Comparison of ENCODE assay signal across 1 cellular context in the genomic region with DNA sequence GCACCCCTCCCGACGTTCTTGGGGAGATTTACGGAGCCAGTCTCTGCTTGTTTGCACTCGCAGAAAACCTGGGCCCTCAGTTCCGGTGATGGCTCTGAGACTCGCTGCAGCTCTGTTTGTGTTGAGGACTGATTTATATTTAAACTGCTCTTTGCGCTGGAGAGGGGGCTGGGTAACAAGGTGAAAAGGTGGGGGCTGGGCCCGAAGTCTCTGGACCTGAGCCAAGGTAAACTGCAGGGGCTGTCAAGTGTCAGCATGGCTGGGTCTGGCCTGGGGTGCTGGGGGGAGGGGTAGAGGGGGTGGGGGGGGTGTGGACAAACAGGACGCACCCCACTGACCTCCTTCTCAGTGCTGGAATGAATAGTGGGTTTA.
TF ChIP-seq lines count a peak whose summit lies in the region.

No MANE protein-coding gene starts in this region.

TF ChIP-seq in GM23338, 12 proteins besides CTCF, POLR2A, EP300 and RAD21 (continued from another document):
- TF ChIP-seq, protein P1, sequence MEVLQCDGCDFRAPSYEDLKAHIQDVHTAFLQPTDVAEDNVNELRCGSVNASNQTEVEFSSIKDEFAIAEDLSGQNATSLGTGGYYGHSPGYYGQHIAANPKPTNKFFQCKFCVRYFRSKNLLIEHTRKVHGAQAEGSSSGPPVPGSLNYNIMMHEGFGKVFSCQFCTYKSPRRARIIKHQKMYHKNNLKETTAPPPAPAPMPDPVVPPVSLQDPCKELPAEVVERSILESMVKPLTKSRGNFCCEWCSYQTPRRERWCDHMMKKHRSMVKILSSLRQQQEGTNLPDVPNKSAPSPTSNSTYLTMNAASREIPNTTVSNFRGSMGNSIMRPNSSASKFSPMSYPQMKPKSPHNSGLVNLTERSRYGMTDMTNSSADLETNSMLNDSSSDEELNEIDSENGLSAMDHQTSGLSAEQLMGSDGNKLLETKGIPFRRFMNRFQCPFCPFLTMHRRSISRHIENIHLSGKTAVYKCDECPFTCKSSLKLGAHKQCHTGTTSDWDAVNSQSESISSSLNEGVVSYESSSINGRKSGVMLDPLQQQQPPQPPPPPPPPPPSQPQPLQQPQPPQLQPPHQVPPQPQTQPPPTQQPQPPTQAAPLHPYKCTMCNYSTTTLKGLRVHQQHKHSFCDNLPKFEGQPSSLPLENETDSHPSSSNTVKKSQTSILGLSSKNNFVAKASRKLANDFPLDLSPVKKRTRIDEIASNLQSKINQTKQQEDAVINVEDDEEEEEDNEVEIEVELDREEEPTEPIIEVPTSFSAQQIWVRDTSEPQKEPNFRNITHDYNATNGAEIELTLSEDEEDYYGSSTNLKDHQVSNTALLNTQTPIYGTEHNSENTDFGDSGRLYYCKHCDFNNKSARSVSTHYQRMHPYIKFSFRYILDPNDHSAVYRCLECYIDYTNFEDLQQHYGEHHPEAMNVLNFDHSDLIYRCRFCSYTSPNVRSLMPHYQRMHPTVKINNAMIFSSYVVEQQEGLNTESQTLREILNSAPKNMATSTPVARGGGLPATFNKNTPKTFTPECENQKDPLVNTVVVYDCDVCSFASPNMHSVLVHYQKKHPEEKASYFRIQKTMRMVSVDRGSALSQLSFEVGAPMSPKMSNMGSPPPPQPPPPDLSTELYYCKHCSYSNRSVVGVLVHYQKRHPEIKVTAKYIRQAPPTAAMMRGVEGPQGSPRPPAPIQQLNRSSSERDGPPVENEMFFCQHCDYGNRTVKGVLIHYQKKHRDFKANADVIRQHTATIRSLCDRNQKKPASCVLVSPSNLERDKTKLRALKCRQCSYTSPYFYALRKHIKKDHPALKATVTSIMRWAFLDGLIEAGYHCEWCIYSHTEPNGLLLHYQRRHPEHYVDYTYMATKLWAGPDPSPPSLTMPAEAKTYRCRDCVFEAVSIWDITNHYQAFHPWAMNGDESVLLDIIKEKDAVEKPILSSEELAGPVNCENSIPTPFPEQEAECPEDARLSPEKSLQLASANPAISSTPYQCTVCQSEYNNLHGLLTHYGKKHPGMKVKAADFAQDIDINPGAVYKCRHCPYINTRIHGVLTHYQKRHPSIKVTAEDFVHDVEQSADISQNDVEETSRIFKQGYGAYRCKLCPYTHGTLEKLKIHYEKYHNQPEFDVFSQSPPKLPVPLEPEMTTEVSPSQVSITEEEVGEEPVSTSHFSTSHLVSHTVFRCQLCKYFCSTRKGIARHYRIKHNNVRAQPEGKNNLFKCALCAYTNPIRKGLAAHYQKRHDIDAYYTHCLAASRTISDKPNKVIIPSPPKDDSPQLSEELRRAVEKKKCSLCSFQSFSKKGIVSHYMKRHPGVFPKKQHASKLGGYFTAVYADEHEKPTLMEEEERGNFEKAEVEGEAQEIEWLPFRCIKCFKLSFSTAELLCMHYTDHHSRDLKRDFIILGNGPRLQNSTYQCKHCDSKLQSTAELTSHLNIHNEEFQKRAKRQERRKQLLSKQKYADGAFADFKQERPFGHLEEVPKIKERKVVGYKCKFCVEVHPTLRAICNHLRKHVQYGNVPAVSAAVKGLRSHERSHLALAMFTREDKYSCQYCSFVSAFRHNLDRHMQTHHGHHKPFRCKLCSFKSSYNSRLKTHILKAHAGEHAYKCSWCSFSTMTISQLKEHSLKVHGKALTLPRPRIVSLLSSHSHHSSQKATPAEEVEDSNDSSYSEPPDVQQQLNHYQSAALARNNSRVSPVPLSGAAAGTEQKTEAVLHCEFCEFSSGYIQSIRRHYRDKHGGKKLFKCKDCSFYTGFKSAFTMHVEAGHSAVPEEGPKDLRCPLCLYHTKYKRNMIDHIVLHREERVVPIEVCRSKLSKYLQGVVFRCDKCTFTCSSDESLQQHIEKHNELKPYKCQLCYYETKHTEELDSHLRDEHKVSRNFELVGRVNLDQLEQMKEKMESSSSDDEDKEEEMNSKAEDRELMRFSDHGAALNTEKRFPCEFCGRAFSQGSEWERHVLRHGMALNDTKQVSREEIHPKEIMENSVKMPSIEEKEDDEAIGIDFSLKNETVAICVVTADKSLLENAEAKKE (CRISPR knock-in tag; IDR thresholded peaks at IDR 0.05): no peak
- no peak for TF ChIP-seq STAT1 (IDR thresholded peaks at IDR 0.05; ENCODE audit: unreplicated experiment)
- TF ChIP-seq JUNB (IDR thresholded peaks at IDR 0.05; ENCODE audit: unreplicated experiment): no peak
- TF ChIP-seq, protein P2, sequence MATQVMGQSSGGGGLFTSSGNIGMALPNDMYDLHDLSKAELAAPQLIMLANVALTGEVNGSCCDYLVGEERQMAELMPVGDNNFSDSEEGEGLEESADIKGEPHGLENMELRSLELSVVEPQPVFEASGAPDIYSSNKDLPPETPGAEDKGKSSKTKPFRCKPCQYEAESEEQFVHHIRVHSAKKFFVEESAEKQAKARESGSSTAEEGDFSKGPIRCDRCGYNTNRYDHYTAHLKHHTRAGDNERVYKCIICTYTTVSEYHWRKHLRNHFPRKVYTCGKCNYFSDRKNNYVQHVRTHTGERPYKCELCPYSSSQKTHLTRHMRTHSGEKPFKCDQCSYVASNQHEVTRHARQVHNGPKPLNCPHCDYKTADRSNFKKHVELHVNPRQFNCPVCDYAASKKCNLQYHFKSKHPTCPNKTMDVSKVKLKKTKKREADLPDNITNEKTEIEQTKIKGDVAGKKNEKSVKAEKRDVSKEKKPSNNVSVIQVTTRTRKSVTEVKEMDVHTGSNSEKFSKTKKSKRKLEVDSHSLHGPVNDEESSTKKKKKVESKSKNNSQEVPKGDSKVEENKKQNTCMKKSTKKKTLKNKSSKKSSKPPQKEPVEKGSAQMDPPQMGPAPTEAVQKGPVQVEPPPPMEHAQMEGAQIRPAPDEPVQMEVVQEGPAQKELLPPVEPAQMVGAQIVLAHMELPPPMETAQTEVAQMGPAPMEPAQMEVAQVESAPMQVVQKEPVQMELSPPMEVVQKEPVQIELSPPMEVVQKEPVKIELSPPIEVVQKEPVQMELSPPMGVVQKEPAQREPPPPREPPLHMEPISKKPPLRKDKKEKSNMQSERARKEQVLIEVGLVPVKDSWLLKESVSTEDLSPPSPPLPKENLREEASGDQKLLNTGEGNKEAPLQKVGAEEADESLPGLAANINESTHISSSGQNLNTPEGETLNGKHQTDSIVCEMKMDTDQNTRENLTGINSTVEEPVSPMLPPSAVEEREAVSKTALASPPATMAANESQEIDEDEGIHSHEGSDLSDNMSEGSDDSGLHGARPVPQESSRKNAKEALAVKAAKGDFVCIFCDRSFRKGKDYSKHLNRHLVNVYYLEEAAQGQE (IDR thresholded peaks at IDR 0.05; ENCODE audit: unreplicated experiment): no peak
